ENCODE assay signal across 1 cellular context in the genomic region with DNA sequence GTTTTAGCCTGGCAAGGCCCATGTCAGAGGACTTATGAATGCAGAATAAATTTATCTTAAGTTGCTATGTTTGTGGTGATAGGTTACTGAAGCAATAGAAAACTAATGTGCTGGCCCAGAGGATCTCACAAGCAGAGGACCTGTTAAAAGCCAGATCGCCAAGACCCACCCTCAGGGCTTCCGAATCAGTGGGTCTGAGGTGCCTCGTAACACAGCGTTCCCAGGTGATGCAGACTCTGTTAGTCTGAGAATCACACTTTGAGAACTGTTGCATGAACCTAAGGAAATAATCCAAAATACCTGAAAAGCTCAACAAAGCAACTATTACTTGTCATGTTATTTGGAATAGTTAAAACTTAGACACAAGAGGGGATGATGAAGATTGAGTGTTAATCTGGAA.
TF ChIP-seq lines count a peak whose summit lies in the region.

No MANE protein-coding gene starts in this region.

TF ChIP-seq in K562, 482 proteins besides CTCF, POLR2A, EP300 and RAD21 (continues in another document):
- TF ChIP-seq, protein P1, sequence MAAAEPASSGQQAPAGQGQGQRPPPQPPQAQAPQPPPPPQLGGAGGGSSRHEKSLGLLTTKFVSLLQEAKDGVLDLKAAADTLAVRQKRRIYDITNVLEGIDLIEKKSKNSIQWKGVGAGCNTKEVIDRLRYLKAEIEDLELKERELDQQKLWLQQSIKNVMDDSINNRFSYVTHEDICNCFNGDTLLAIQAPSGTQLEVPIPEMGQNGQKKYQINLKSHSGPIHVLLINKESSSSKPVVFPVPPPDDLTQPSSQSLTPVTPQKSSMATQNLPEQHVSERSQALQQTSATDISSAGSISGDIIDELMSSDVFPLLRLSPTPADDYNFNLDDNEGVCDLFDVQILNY (CRISPR knock-in tag; IDR thresholded peaks at IDR 0.05), result no peak
- TF ChIP-seq CBFA2T2 (conservative IDR thresholded peaks at IDR 0.05), result no peak
- TF ChIP-seq, protein P2, sequence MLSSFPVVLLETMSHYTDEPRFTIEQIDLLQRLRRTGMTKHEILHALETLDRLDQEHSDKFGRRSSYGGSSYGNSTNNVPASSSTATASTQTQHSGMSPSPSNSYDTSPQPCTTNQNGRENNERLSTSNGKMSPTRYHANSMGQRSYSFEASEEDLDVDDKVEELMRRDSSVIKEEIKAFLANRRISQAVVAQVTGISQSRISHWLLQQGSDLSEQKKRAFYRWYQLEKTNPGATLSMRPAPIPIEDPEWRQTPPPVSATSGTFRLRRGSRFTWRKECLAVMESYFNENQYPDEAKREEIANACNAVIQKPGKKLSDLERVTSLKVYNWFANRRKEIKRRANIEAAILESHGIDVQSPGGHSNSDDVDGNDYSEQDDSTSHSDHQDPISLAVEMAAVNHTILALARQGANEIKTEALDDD (IDR thresholded peaks at IDR 0.05), result no peak
- TF ChIP-seq ZNF134 (CRISPR knock-in tag; conservative IDR thresholded peaks at IDR 0.05), result 0 out of 2 replicates have a peak, but pooled peaks have one; percentile 20
- TF ChIP-seq EWSR1 (IDR thresholded peaks at IDR 0.05; ENCODE audit: borderline replicate concordance, low read depth, partially characterized antibody), result no peak
- no peak for TF ChIP-seq KLF10 (CRISPR knock-in tag; IDR thresholded peaks at IDR 0.05)
- TF ChIP-seq ZNF23 (CRISPR knock-in tag; IDR thresholded peaks at IDR 0.05), result no peak
- TF ChIP-seq ZNF165 (CRISPR knock-in tag; IDR thresholded peaks at IDR 0.05; ENCODE audit: borderline replicate concordance), result 0 out of 2 replicates have a peak, but pooled peaks have one; percentile 35
- no peak for TF ChIP-seq RBFOX2 (IDR thresholded peaks at IDR 0.05; ENCODE audit: low read depth, low read length)
- TF ChIP-seq, protein P3, sequence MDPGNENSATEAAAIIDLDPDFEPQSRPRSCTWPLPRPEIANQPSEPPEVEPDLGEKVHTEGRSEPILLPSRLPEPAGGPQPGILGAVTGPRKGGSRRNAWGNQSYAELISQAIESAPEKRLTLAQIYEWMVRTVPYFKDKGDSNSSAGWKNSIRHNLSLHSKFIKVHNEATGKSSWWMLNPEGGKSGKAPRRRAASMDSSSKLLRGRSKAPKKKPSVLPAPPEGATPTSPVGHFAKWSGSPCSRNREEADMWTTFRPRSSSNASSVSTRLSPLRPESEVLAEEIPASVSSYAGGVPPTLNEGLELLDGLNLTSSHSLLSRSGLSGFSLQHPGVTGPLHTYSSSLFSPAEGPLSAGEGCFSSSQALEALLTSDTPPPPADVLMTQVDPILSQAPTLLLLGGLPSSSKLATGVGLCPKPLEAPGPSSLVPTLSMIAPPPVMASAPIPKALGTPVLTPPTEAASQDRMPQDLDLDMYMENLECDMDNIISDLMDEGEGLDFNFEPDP (CRISPR knock-in tag; IDR thresholded peaks at IDR 0.05), result no peak
- no peak for TF ChIP-seq KAT8 (IDR thresholded peaks at IDR 0.05; ENCODE audit: low read depth)
- TF ChIP-seq, protein P4, sequence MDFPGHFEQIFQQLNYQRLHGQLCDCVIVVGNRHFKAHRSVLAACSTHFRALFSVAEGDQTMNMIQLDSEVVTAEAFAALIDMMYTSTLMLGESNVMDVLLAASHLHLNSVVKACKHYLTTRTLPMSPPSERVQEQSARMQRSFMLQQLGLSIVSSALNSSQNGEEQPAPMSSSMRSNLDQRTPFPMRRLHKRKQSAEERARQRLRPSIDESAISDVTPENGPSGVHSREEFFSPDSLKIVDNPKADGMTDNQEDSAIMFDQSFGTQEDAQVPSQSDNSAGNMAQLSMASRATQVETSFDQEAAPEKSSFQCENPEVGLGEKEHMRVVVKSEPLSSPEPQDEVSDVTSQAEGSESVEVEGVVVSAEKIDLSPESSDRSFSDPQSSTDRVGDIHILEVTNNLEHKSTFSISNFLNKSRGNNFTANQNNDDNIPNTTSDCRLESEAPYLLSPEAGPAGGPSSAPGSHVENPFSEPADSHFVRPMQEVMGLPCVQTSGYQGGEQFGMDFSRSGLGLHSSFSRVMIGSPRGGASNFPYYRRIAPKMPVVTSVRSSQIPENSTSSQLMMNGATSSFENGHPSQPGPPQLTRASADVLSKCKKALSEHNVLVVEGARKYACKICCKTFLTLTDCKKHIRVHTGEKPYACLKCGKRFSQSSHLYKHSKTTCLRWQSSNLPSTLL (IDR thresholded peaks at IDR 0.05), result no peak
- TF ChIP-seq RNF2 (IDR thresholded peaks at IDR 0.05), result no peak
- TF ChIP-seq C11orf30 (IDR thresholded peaks at IDR 0.05; ENCODE audit: low read depth), result no peak
- TF ChIP-seq, protein P5, sequence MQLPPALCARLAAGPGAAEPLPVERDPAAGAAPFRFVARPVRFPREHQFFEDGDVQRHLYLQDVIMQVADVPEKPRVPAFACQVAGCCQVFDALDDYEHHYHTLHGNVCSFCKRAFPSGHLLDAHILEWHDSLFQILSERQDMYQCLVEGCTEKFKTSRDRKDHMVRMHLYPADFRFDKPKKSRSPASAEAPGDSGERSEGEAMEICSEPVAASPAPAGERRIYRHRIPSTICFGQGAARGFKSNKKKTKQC (CRISPR knock-in tag; IDR thresholded peaks at IDR 0.05), result 0 out of 2 replicates have a peak, but pooled peaks have one; percentile 54
- no peak for TF ChIP-seq HDGF (IDR thresholded peaks at IDR 0.05)
- no peak for TF ChIP-seq ZNF282 (CRISPR knock-in tag; IDR thresholded peaks at IDR 0.05)
- no peak for TF ChIP-seq ZNF146 (CRISPR knock-in tag; IDR thresholded peaks at IDR 0.05; ENCODE audit: unreplicated experiment)
- 0 out of 2 replicates have a peak, but pooled peaks have one; percentile 26 for TF ChIP-seq ZNF583 (CRISPR knock-in tag; IDR thresholded peaks at IDR 0.05)
- TF ChIP-seq TAL1 (IDR thresholded peaks at IDR 0.05), result no peak
- no peak for TF ChIP-seq MXI1 (IDR thresholded peaks at IDR 0.05; ENCODE audit: low read depth, low read length)
- TF ChIP-seq TAF7 (tag; IDR thresholded peaks at IDR 0.05), result 0 out of 2 replicates have a peak, but pooled peaks have one; percentile 21
- TF ChIP-seq, protein P6, sequence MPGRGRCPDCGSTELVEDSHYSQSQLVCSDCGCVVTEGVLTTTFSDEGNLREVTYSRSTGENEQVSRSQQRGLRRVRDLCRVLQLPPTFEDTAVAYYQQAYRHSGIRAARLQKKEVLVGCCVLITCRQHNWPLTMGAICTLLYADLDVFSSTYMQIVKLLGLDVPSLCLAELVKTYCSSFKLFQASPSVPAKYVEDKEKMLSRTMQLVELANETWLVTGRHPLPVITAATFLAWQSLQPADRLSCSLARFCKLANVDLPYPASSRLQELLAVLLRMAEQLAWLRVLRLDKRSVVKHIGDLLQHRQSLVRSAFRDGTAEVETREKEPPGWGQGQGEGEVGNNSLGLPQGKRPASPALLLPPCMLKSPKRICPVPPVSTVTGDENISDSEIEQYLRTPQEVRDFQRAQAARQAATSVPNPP (IDR thresholded peaks at IDR 0.05; ENCODE audit: borderline replicate concordance, insufficient read depth, insufficient read length), result no peak
- TF ChIP-seq, protein P7, sequence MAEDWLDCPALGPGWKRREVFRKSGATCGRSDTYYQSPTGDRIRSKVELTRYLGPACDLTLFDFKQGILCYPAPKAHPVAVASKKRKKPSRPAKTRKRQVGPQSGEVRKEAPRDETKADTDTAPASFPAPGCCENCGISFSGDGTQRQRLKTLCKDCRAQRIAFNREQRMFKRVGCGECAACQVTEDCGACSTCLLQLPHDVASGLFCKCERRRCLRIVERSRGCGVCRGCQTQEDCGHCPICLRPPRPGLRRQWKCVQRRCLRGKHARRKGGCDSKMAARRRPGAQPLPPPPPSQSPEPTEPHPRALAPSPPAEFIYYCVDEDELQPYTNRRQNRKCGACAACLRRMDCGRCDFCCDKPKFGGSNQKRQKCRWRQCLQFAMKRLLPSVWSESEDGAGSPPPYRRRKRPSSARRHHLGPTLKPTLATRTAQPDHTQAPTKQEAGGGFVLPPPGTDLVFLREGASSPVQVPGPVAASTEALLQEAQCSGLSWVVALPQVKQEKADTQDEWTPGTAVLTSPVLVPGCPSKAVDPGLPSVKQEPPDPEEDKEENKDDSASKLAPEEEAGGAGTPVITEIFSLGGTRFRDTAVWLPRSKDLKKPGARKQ (CRISPR knock-in tag; IDR thresholded peaks at IDR 0.05), result no peak
- TF ChIP-seq, protein P8, sequence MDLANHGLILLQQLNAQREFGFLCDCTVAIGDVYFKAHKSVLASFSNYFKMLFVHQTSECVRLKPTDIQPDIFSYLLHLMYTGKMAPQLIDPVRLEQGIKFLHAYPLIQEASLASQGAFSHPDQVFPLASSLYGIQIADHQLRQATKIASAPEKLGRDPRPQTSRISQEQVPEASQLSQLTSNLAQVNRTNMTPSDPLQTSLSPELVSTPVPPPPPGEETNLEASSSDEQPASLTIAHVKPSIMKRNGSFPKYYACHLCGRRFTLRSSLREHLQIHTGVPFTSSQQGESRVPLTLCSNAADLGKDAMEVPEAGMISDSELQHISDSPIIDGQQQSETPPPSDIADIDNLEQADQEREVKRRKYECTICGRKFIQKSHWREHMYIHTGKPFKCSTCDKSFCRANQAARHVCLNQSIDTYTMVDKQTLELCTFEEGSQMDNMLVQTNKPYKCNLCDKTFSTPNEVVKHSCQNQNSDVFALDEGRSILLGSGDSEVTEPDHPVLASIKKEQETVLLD (IDR thresholded peaks at IDR 0.05), result no peak
- TF ChIP-seq TRIM28 (IDR thresholded peaks at IDR 0.05), result no peak
- no peak for TF ChIP-seq PHF8 (IDR thresholded peaks at IDR 0.05; ENCODE audit: borderline replicate concordance, low read length)
- TF ChIP-seq, protein P9, sequence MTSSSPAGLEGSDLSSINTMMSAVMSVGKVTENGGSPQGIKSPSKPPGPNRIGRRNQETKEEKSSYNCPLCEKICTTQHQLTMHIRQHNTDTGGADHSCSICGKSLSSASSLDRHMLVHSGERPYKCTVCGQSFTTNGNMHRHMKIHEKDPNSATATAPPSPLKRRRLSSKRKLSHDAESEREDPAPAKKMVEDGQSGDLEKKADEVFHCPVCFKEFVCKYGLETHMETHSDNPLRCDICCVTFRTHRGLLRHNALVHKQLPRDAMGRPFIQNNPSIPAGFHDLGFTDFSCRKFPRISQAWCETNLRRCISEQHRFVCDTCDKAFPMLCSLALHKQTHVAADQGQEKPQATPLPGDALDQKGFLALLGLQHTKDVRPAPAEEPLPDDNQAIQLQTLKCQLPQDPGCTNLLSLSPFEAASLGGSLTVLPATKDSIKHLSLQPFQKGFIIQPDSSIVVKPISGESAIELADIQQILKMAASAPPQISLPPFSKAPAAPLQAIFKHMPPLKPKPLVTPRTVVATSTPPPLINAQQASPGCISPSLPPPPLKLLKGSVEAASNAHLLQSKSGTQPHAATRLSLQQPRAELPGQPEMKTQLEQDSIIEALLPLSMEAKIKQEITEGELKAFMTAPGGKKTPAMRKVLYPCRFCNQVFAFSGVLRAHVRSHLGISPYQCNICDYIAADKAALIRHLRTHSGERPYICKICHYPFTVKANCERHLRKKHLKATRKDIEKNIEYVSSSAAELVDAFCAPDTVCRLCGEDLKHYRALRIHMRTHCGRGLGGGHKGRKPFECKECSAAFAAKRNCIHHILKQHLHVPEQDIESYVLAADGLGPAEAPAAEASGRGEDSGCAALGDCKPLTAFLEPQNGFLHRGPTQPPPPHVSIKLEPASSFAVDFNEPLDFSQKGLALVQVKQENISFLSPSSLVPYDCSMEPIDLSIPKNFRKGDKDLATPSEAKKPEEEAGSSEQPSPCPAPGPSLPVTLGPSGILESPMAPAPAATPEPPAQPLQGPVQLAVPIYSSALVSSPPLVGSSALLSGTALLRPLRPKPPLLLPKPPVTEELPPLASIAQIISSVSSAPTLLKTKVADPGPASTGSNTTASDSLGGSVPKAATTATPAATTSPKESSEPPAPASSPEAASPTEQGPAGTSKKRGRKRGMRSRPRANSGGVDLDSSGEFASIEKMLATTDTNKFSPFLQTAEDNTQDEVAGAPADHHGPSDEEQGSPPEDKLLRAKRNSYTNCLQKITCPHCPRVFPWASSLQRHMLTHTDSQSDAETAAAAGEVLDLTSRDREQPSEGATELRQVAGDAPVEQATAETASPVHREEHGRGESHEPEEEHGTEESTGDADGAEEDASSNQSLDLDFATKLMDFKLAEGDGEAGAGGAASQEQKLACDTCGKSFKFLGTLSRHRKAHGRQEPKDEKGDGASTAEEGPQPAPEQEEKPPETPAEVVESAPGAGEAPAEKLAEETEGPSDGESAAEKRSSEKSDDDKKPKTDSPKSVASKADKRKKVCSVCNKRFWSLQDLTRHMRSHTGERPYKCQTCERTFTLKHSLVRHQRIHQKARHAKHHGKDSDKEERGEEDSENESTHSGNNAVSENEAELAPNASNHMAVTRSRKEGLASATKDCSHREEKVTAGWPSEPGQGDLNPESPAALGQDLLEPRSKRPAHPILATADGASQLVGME (CRISPR knock-in tag; IDR thresholded peaks at IDR 0.05), result no peak
- no peak for TF ChIP-seq XRCC4 (IDR thresholded peaks at IDR 0.05; ENCODE audit: extremely low read depth, insufficient read depth, insufficient read length)
- TF ChIP-seq, protein P10, sequence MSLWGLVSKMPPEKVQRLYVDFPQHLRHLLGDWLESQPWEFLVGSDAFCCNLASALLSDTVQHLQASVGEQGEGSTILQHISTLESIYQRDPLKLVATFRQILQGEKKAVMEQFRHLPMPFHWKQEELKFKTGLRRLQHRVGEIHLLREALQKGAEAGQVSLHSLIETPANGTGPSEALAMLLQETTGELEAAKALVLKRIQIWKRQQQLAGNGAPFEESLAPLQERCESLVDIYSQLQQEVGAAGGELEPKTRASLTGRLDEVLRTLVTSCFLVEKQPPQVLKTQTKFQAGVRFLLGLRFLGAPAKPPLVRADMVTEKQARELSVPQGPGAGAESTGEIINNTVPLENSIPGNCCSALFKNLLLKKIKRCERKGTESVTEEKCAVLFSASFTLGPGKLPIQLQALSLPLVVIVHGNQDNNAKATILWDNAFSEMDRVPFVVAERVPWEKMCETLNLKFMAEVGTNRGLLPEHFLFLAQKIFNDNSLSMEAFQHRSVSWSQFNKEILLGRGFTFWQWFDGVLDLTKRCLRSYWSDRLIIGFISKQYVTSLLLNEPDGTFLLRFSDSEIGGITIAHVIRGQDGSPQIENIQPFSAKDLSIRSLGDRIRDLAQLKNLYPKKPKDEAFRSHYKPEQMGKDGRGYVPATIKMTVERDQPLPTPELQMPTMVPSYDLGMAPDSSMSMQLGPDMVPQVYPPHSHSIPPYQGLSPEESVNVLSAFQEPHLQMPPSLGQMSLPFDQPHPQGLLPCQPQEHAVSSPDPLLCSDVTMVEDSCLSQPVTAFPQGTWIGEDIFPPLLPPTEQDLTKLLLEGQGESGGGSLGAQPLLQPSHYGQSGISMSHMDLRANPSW (CRISPR knock-in tag; IDR thresholded peaks at IDR 0.05), result no peak
- TF ChIP-seq, protein P11, sequence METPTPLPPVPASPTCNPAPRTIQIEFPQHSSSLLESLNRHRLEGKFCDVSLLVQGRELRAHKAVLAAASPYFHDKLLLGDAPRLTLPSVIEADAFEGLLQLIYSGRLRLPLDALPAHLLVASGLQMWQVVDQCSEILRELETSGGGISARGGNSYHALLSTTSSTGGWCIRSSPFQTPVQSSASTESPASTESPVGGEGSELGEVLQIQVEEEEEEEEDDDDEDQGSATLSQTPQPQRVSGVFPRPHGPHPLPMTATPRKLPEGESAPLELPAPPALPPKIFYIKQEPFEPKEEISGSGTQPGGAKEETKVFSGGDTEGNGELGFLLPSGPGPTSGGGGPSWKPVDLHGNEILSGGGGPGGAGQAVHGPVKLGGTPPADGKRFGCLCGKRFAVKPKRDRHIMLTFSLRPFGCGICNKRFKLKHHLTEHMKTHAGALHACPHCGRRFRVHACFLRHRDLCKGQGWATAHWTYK (CRISPR knock-in tag; IDR thresholded peaks at IDR 0.05), result no peak
- TF ChIP-seq SAP30 (IDR thresholded peaks at IDR 0.05; ENCODE audit: borderline replicate concordance, insufficient read depth, low read depth, low read length, poor library complexity, severe bottlenecking), result no peak
- no peak for TF ChIP-seq ZFX (CRISPR knock-in tag; IDR thresholded peaks at IDR 0.05)
- TF ChIP-seq NFXL1 (CRISPR knock-in tag; IDR thresholded peaks at IDR 0.05), result 0 out of 2 replicates have a peak, but pooled peaks have one; percentile 25
